Comparison of ENCODE assay signal across 9 cellular contexts in genomic region chrX:68193786-68194185, GRCh38.
"Had no signal": no experiment of that assay in that cellular context is flagged by ENCODE, and none has a peak within 500 bp of the region (broad histone marks: within the 10 kb centered on the region; RNA-seq: fewer than 3 reads in every experiment).

No MANE protein-coding gene starts in this region.

- ATAC-seq: GM23338, HepG2 had no signal

- FAIRE-seq: H1, H54, HepG2 had no signal

- DNase-seq: H9, HCEC 1CT, HFFc6, KBM-7 had no signal

- H3K4me3 ChIP-seq: GM23338 had no signal

- H3K27ac ChIP-seq: HL-60 had no signal

- H2AFZ ChIP-seq: GM23338 had no signal

- H3K4me2 ChIP-seq: GM23338 had no signal
